8 cellular contexts compared by ENCODE assay signal in the genomic region with DNA sequence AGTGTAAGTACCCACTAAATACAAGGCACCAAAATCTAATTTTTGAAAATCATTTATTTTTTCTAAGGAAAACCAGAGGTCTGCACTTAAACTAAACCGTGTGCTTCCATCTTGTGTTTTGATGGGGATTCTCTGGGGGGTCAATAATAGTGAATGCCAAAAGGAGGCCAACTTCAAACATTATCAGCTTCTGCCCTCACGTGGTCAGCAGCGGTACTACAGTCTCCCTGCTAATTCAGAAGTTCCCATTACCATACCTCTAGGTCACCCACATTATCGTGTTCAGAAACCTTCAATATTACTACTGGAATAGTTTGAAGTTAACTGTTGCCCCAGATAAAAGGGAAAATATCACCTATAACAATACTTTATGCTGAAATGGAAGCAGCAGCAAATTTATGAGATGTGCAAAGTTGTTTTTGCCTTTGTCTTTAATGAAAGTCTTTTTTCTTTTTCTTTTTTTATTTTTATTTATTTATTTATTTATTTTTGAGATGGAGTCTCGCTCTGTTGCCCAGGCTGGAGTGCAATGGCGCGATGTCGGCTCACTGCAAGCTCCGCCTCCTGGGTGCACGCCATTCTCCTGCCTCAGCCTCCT. TPM values are rescaled to one million over a fixed set of nuclear protein-coding genes. Genes with fewer than 3 reads are reported as not detected.
DNase-seq lines count a peak whose midpoint lies in the region; ATAC-seq and TF ChIP-seq lines count a peak whose summit lies in the region.

No MANE protein-coding gene starts in this region.

- H3K27ac ChIP-seq in HL-60 (replicated peaks): no peak overlapping the region
- H3K27ac ChIP-seq in ascending aorta: no peak overlapping the region

- DNase-seq in NCI-H2107 treated with DMSO at 0.1 percent for 48 hours (lab: John Stamatoyannopoulos, UW; ENCODE audit: unreplicated experiment): peak; percentile 31
- DNase-seq in NCI-H2107 (lab: John Stamatoyannopoulos, UW): no peak
- peak in 1 of 2 experiments; percentile 50 for DNase-seq in HL-60 (ENCODE audit: low read depth in 1 of 2, low spot score in 1 of 2)
- DNase-seq in T-helper 1 cell: peak; percentile 9 to 48 (median 34)
- peak in 1 of 2 donors; percentile 75 for DNase-seq in ascending aorta (ENCODE audit: low spot score in 2 of 2)
- DNase-seq in iPS-NIHi7 (ENCODE audit: extremely low spot score): peak; percentile 75
- DNase-seq in stimulated activated CD4-positive, alpha-beta T cell treated with anti-CD3 and anti-CD28 coated beads, Interleukin-2, amount 100 ng/mL, for 24 hours: peak; percentile 70 to 73

- peak; percentile 61 for TF ChIP-seq CTCF in HL-60 (IDR thresholded peaks at IDR 0.05; ENCODE audit: insufficient read depth, low read length)
- TF ChIP-seq CTCF in ascending aorta (IDR thresholded peaks at IDR 0.05): peak; percentile 63 to 93 (median 88)

- intact Hi-C loops in ascending aorta (cut with DNase I): no loop called here

- no peaks in the 10 kb centered on the region for H3K27me3 ChIP-seq in HL-60 (ENCODE audit: insufficient read depth, poor library complexity, severe bottlenecking)
- H3K27me3 ChIP-seq in ascending aorta: no peaks in the 10 kb centered on the region

- H3K36me3 ChIP-seq in ascending aorta: peaks cover 14 to 16% of the 10 kb centered on the region in 2 donors

- H3K9me3 ChIP-seq in ascending aorta: no peaks in the 10 kb centered on the region

- no peak for ATAC-seq in HG03521 (IDR thresholded peaks at IDR 0.05; ENCODE audit: unreplicated experiment)

- H3K4me3 ChIP-seq in HL-60 (replicated peaks; ENCODE audit: insufficient read depth, low read length) (no peak overlapping the region), ascending aorta (no peak overlapping the region)

- H3K4me1 ChIP-seq in ascending aorta: no peaks in the 10 kb centered on the region

RNA-seq across cellular contexts. Expression of a gene that starts 17.3 kb away (rescaled TPM):
- total RNA-seq in ascending aorta: 12.6 TPM

RNA-seq across cellular contexts. Expression of a gene that starts 24.2 kb away (rescaled TPM):
- 14.2 TPM for total RNA-seq in ascending aorta

RNA-seq across cellular contexts. Expression of a gene that starts 45.2 kb away (rescaled TPM):
- total RNA-seq in ascending aorta: not detected
